ENCODE assay signal across 1 cellular context in genomic region chr6:68760941-68761676, GRCh38.
TF ChIP-seq lines count a peak whose summit lies in the region.

No MANE protein-coding gene starts in this region.

TF ChIP-seq in K562, 482 proteins besides CTCF, POLR2A, EP300 and RAD21 (continued from another document):
- peak; percentile 37 for TF ChIP-seq PRDM10 (IDR thresholded peaks at IDR 0.05; ENCODE audit: partially characterized antibody)
- TF ChIP-seq FOXK2 (conservative IDR thresholded peaks at IDR 0.05 in 1 of 2, IDR thresholded peaks at IDR 0.05 in 1 of 2; ENCODE audit: low read depth in 2 of 2) = peak in 1 of 2 experiments; percentile 35; a peak in 2 of 4 replicates
- TF ChIP-seq CC2D1A (IDR thresholded peaks at IDR 0.05) = peak; percentile 45; the same call in 1 of the 2 replicates
- TF ChIP-seq ARID2 (IDR thresholded peaks at IDR 0.05) = peak; percentile 88
- 0 out of 2 replicates have a peak, but pooled peaks have one; percentile 59 for TF ChIP-seq SMARCE1 (IDR thresholded peaks at IDR 0.05)
- peak; percentile 98 for TF ChIP-seq HMBOX1 (IDR thresholded peaks at IDR 0.05)
- TF ChIP-seq CREM (IDR thresholded peaks at IDR 0.05; ENCODE audit: low read depth) = peak; percentile 61; the same call in 1 of the 2 replicates
- no peak for TF ChIP-seq ZNF232 (CRISPR knock-in tag; IDR thresholded peaks at IDR 0.05)
- 0 out of 2 replicates have a peak, but pooled peaks have one; percentile 22 for TF ChIP-seq TEAD4 (IDR thresholded peaks at IDR 0.05; ENCODE audit: low read length)
- TF ChIP-seq TEAD4 (CRISPR knock-in tag; IDR thresholded peaks at IDR 0.05; ENCODE audit: borderline replicate concordance) = no peak
- peak in 1 of 2 experiments; percentile 20; a peak in 1 of 4 replicates for TF ChIP-seq MAZ (CRISPR knock-in tag; conservative IDR thresholded peaks at IDR 0.05 in 1 of 2, IDR thresholded peaks at IDR 0.05 in 1 of 2)
- no peak for TF ChIP-seq HBP1 (CRISPR knock-in tag; IDR thresholded peaks at IDR 0.05)
- 0 out of 2 replicates have a peak, but pooled peaks have one; percentile 52 for TF ChIP-seq DEAF1 (CRISPR knock-in tag; IDR thresholded peaks at IDR 0.05)
- no peak for TF ChIP-seq GATAD2B (IDR thresholded peaks at IDR 0.05; ENCODE audit: borderline replicate concordance)
- TF ChIP-seq NFXL1 (CRISPR knock-in tag; IDR thresholded peaks at IDR 0.05) = no peak
- 0 out of 2 replicates have a peak, but pooled peaks have one; percentile 37 for TF ChIP-seq FOXJ2 (tag; IDR thresholded peaks at IDR 0.05)
- no peak for TF ChIP-seq KAT7 (CRISPR knock-in tag; IDR thresholded peaks at IDR 0.05; ENCODE audit: borderline replicate concordance)
- peak; percentile 44; the same call in 1 of the 2 replicates for TF ChIP-seq KLF16 (IDR thresholded peaks at IDR 0.05)
- no peak for TF ChIP-seq HMGXB4 (CRISPR knock-in tag; IDR thresholded peaks at IDR 0.05)
- TF ChIP-seq AFF1 (IDR thresholded peaks at IDR 0.05; ENCODE audit: low read depth in 1 of 2, partially characterized antibody in 2 of 2) = peak in 1 of 2 experiments; percentile 16
- TF ChIP-seq SMARCA4 (IDR thresholded peaks at IDR 0.05) = peak; percentile 56; the same call in 1 of the 2 replicates
- no peak for TF ChIP-seq KDM4B (IDR thresholded peaks at IDR 0.05; ENCODE audit: borderline replicate concordance in 2 of 2, low read depth in 1 of 2)
- TF ChIP-seq PBX2 (CRISPR knock-in tag; IDR thresholded peaks at IDR 0.05; ENCODE audit: low read depth) = no peak
- TF ChIP-seq PBX2 (tag; conservative IDR thresholded peaks at IDR 0.05; ENCODE audit: low read depth) = peak; percentile 40; the same call in 1 of the 2 replicates
- TF ChIP-seq ARID3A (IDR thresholded peaks at IDR 0.05; ENCODE audit: borderline replicate concordance, low read depth, low read length) = 0 out of 2 replicates have a peak, but pooled peaks have one; percentile 15
- no peak for TF ChIP-seq TFE3 (CRISPR knock-in tag; IDR thresholded peaks at IDR 0.05)
- TF ChIP-seq CREB5 (CRISPR knock-in tag; IDR thresholded peaks at IDR 0.05) = no peak
- peak; percentile 70; the same call in 1 of the 2 replicates for TF ChIP-seq SMARCC2 (IDR thresholded peaks at IDR 0.05; ENCODE audit: low read depth)
- no peak for TF ChIP-seq ZNF124 (CRISPR knock-in tag; IDR thresholded peaks at IDR 0.05)
- no peak for TF ChIP-seq TAF15 (IDR thresholded peaks at IDR 0.05; ENCODE audit: low read depth, low read length)
- 0 out of 2 replicates have a peak, but pooled peaks have one; percentile 8 for TF ChIP-seq L3MBTL2 (IDR thresholded peaks at IDR 0.05)
